24 cellular contexts compared by ENCODE assay signal in genomic region chr4:53322696-53323095, GRCh38. TPM values are rescaled to one million over a fixed set of nuclear protein-coding genes. Genes with fewer than 3 reads are reported as not detected.
A peak's percentile ranks its signal among the peaks of the same experiment; 100 is the strongest.
DNase-seq lines count a peak whose midpoint lies in the region; ATAC-seq, FAIRE-seq and TF ChIP-seq lines count a peak whose summit lies in the region.
"Had no signal": no experiment of that assay in that cellular context is flagged by ENCODE, and none has a peak within 500 bp of the region (broad histone marks: within the 10 kb centered on the region; RNA-seq: fewer than 3 reads in every experiment).

No MANE protein-coding gene starts in this region.

- peak overlapping the region; percentile 90; the same call in 1 of the 2 replicates for H3K27ac ChIP-seq in ACC112 (ENCODE audit: low read depth, low read length)
- H3K27ac ChIP-seq in endothelial cell of umbilical vein (ENCODE audit: insufficient read depth, low read depth, low read length): peak overlapping the region; percentile 10
- no peak overlapping the region for H3K27ac ChIP-seq in naive thymus-derived CD4-positive, alpha-beta T cell (ENCODE audit: low read depth, low read length)
- H3K27ac ChIP-seq: colonic mucosa, upper lobe of right lung had no signal

- H3K4me1 Mint-ChIP-seq in naive thymus-derived CD4-positive, alpha-beta T cell: peaks cover 9 to 52% (median 33%) of the 10 kb centered on the region in 7 donors
- peaks cover 20 to 39% of the 10 kb centered on the region in 2 donors for H3K4me1 Mint-ChIP-seq in natural killer cell
- H3K4me1 Mint-ChIP-seq: nephron progenitor cell had no signal

- DNase-seq in HuH-7.5 (ENCODE audit: low spot score): peak; percentile 60
- DNase-seq in endothelial cell of umbilical vein (ENCODE audit: low read depth, low spot score): peak; percentile 67
- peak in 1 of 3 donors; percentile 13 for DNase-seq in mucosa of descending colon
- no peak for DNase-seq in GM13976 (ENCODE audit: low spot score)
- no peak for DNase-seq in naive thymus-derived CD4-positive, alpha-beta T cell
- no peak for DNase-seq in natural killer cell
- DNase-seq: activated CD4-positive, alpha-beta T cell treated with anti-CD3 and anti-CD28 coated beads for 36 hours; activated naive CD4-positive, alpha-beta T cell treated with anti-CD3 and anti-CD28 coated beads for 36 hours; activated T-cell treated with anti-CD3 and anti-CD28 coated beads, Interleukin-2, amount 50 U/mL, for 48 hours; amygdala; colonic mucosa; HCEC 1CT; MG63; NCI-H1417; NCI-H524 treated with DMSO at 0.1 percent for 48 hours; nephron progenitor cell; SHP77 treated with DMSO at 0.1 percent for 48 hours; upper lobe of right lung had no signal

- dilution Hi-C loops in endothelial cell of umbilical vein (cut with MboI; ENCODE audit: extremely low pct_ligation_motif_present, low sequenced_read_pairs): no loop called here

- CTCF ChIA-PET in endothelial cell of umbilical vein (lab: Charles Lee): interaction anchor here (0.6 to 1.2 kb wide), 4 partner anchors 13 to 712 kb away, joined by 3 to 4 read pairs (median 4); no protein-coding TSS in a partner anchor
- CTCF ChIA-PET in naive thymus-derived CD4-positive, alpha-beta T cell (lab: Charles Lee): no interaction called here

- BruUV-seq in endothelial cell of umbilical vein (replicated peaks; lab: Mats Ljungman, UMichigan): no TSS peak

- no peak for TF ChIP-seq POLR2A in endothelial cell of umbilical vein (IDR thresholded peaks at IDR 0.05; ENCODE audit: low read depth, low read length)

- H3K9ac ChIP-seq in endothelial cell of umbilical vein (replicated peaks; ENCODE audit: extremely low read depth, insufficient read depth, low read length): no peak overlapping the region

- H3K4me3 ChIP-seq in ACC112 (ENCODE audit: low read depth, low read length): no peak overlapping the region
- no peak overlapping the region for H3K4me3 ChIP-seq in endothelial cell of umbilical vein (replicated peaks in 1 of 3; ENCODE audit: insufficient read depth in 1 of 3, low read depth in 1 of 3, low read length in 3 of 3)
- no peak overlapping the region for H3K4me3 ChIP-seq in mucosa of descending colon
- no peak overlapping the region for H3K4me3 ChIP-seq in naive thymus-derived CD4-positive, alpha-beta T cell (ENCODE audit: low read length)
- H3K4me3 ChIP-seq: colonic mucosa, MG63, upper lobe of right lung had no signal

- H2AFZ ChIP-seq in ACC112 (ENCODE audit: low read length, unreplicated experiment): no peak overlapping the region
- no peak overlapping the region for H2AFZ ChIP-seq in endothelial cell of umbilical vein (ENCODE audit: low read depth, low read length)

- peak overlapping the region; percentile 32 for H3K4me2 ChIP-seq in endothelial cell of umbilical vein (ENCODE audit: insufficient read depth, low read length)

- no peak overlapping the region for H3K4me3 Mint-ChIP-seq in naive thymus-derived CD4-positive, alpha-beta T cell
- H3K4me3 Mint-ChIP-seq in natural killer cell: no peak overlapping the region
- H3K4me3 Mint-ChIP-seq: activated CD4-positive, alpha-beta T cell treated with anti-CD3 and anti-CD28 coated beads for 36 hours; activated naive CD4-positive, alpha-beta T cell treated with anti-CD3 and anti-CD28 coated beads for 36 hours; CD14-positive monocyte; mesothelial cell of epicardium; nephron progenitor cell had no signal

- H3K4me1 ChIP-seq in ACC112 (ENCODE audit: control insufficient read depth, insufficient read depth, low read length, unreplicated experiment) (peaks cover 26% of the 10 kb centered on the region), endothelial cell of umbilical vein (ENCODE audit: control insufficient read depth, extremely low read depth, insufficient read depth, low read length) (peaks cover 29% of the 10 kb centered on the region), mucosa of descending colon (ENCODE audit: low read depth) (no peaks in the 10 kb centered on the region)
- H3K4me1 ChIP-seq in naive thymus-derived CD4-positive, alpha-beta T cell (ENCODE audit: control insufficient read depth in 2 of 2, insufficient read depth in 2 of 2, low read length in 2 of 2): no peaks in the 10 kb centered on the region
- H3K4me1 ChIP-seq: colonic mucosa had no signal

- no peaks in the 10 kb centered on the region for H3K9me3 ChIP-seq in endothelial cell of umbilical vein (replicated peaks; ENCODE audit: control insufficient read depth, insufficient read depth, low read length)
- H3K9me3 ChIP-seq in mucosa of descending colon: no peaks in the 10 kb centered on the region
- H3K9me3 ChIP-seq in naive thymus-derived CD4-positive, alpha-beta T cell (ENCODE audit: control insufficient read depth in 2 of 3, low read length in 3 of 3): no peaks in the 10 kb centered on the region
- H3K9me3 ChIP-seq: colonic mucosa, upper lobe of right lung had no signal

- H3K36me3 Mint-ChIP-seq in naive thymus-derived CD4-positive, alpha-beta T cell: peaks cover 6 to 30% (median 12%) of the 10 kb centered on the region in 5 donors
- H3K36me3 Mint-ChIP-seq in natural killer cell: no peaks in the 10 kb centered on the region
- H3K36me3 Mint-ChIP-seq: mesothelial cell of epicardium had no signal

- intact Hi-C loops in endothelial cell of umbilical vein (cut with micrococcal nuclease): loop anchor here (5.0 kb wide), 1 partner anchor 235 kb away; no protein-coding TSS in a partner anchor
- intact Hi-C loops in mucosa of descending colon (cut with DNase I, micrococcal nuclease): no loop called here
- intact Hi-C loops in naive thymus-derived CD4-positive, alpha-beta T cell (cut with micrococcal nuclease): no loop called here
- intact Hi-C loops in natural killer cell (cut with micrococcal nuclease): no loop called here

- H3K27me3 ChIP-seq in ACC112 (ENCODE audit: insufficient read depth, low read length) (no peaks in the 10 kb centered on the region), endothelial cell of umbilical vein (ENCODE audit: control insufficient read depth in 2 of 2, insufficient read depth in 2 of 2, low read length in 2 of 2) (no peaks in the 10 kb centered on the region)
- H3K27me3 ChIP-seq in naive thymus-derived CD4-positive, alpha-beta T cell (ENCODE audit: control insufficient read depth in 2 of 2, insufficient read depth in 2 of 2, low read length in 2 of 2): no peaks in the 10 kb centered on the region
- H3K27me3 ChIP-seq: colonic mucosa, MG63, upper lobe of right lung had no signal

- no peaks in the 10 kb centered on the region for H3K9me1 ChIP-seq in endothelial cell of umbilical vein (replicated peaks; ENCODE audit: control insufficient read depth, extremely low read depth, insufficient read depth, low read length)

- FAIRE-seq in endothelial cell of umbilical vein (lab: Jason Lieb, UNC): no peak
- FAIRE-seq: bronchial epithelial cell, D721Med had no signal

- H3K27me3 Mint-ChIP-seq in naive thymus-derived CD4-positive, alpha-beta T cell: no peaks in the 10 kb centered on the region
- H3K27me3 Mint-ChIP-seq in natural killer cell (ENCODE audit: low read depth in 2 of 2): no peaks in the 10 kb centered on the region
- H3K27me3 Mint-ChIP-seq: activated CD4-positive, alpha-beta T cell treated with anti-CD3 and anti-CD28 coated beads for 36 hours had no signal

- H3K36me3 ChIP-seq in ACC112 (ENCODE audit: insufficient read depth, low read length) (no peaks in the 10 kb centered on the region), endothelial cell of umbilical vein (ENCODE audit: control insufficient read depth in 2 of 2, extremely low read depth in 1 of 2, insufficient read depth in 2 of 2, low read length in 2 of 2) (no peaks in the 10 kb centered on the region), mucosa of descending colon (ENCODE audit: low read depth) (no peaks in the 10 kb centered on the region)
- no peaks in the 10 kb centered on the region for H3K36me3 ChIP-seq in naive thymus-derived CD4-positive, alpha-beta T cell (ENCODE audit: control insufficient read depth in 2 of 3, insufficient read depth in 3 of 3, low read length in 3 of 3)
- H3K36me3 ChIP-seq: colonic mucosa, upper lobe of right lung had no signal

- no peaks in the 10 kb centered on the region for H3K79me2 ChIP-seq in ACC112 (ENCODE audit: control insufficient read depth, insufficient read depth, low read length, unreplicated experiment)
- H3K79me2 ChIP-seq in endothelial cell of umbilical vein (ENCODE audit: control insufficient read depth, insufficient read depth, low read length): no peaks in the 10 kb centered on the region

- TF ChIP-seq CTCF in endothelial cell of umbilical vein (IDR thresholded peaks at IDR 0.05; ENCODE audit: extremely low read depth in 1 of 2, insufficient read depth in 1 of 2, low read depth in 1 of 2, low read length in 2 of 2): no peak
- TF ChIP-seq CTCF in mucosa of descending colon (IDR thresholded peaks at IDR 0.05): no peak
- no peak for TF ChIP-seq CTCF in GM13976 (IDR thresholded peaks at IDR 0.05; ENCODE audit: borderline replicate concordance, control extremely low read depth, extremely low read depth, insufficient read depth, missing control alignments)
- no peak for TF ChIP-seq CTCF in natural killer cell (IDR thresholded peaks at IDR 0.05)

- no peaks in the 10 kb centered on the region for H4K20me1 ChIP-seq in endothelial cell of umbilical vein (replicated peaks; ENCODE audit: control insufficient read depth, extremely low read depth, insufficient read depth, low read length)

- ATAC-seq in mucosa of descending colon (peak; percentile 83), natural killer cell (no peak), HG02970 (IDR thresholded peaks at IDR 0.05; ENCODE audit: low FRiP score, unreplicated experiment) (no peak)
- no peak for ATAC-seq in naive thymus-derived CD4-positive, alpha-beta T cell
- ATAC-seq: activated CD4-positive, alpha-beta T cell treated with anti-CD3 and anti-CD28 coated beads for 36 hours; upper lobe of right lung had no signal

- H3K9me3 Mint-ChIP-seq in naive thymus-derived CD4-positive, alpha-beta T cell: peaks cover 0 to 3% (median 0%) of the 10 kb centered on the region in 11 donors
- H3K9me3 Mint-ChIP-seq in natural killer cell: no peaks in the 10 kb centered on the region
- H3K9me3 Mint-ChIP-seq: activated naive CD4-positive, alpha-beta T cell treated with anti-CD3 and anti-CD28 coated beads for 36 hours; mesothelial cell of epicardium had no signal

- POLR2A ChIA-PET in endothelial cell of umbilical vein (lab: Charles Lee): no interaction called here
- POLR2A ChIA-PET in naive thymus-derived CD4-positive, alpha-beta T cell (lab: Charles Lee): no interaction called here

- no peak overlapping the region for H3K27ac Mint-ChIP-seq in naive thymus-derived CD4-positive, alpha-beta T cell
- H3K27ac Mint-ChIP-seq in natural killer cell: no peak overlapping the region
- H3K27ac Mint-ChIP-seq: activated CD4-positive, alpha-beta T cell treated with anti-CD3 and anti-CD28 coated beads for 36 hours; activated naive CD4-positive, alpha-beta T cell treated with anti-CD3 and anti-CD28 coated beads for 36 hours; CD14-positive monocyte; mesothelial cell of epicardium; nephron progenitor cell had no signal

- in situ Hi-C loops in GM13976 (cut with MboI; ENCODE audit: low sequenced_read_pairs, unreplicated experiment): no loop called here

RNA-seq across cellular contexts. Expression of gene SCFD2, which starts 43.2 kb away (rescaled TPM):
- 17.6 and 22.8 TPM in 2 replicates for total RNA-seq in endothelial cell of umbilical vein
- polyA plus RNA-seq in endothelial cell of umbilical vein: 12.3 and 14.2 TPM in 2 replicates
- 11.6 and 12.4 TPM in 2 replicates for polyA plus RNA-seq in endothelial cell of umbilical vein (2011; cell fraction: cytosol; rRNA removed)
- 15.2 and 15.7 TPM in 2 replicates for polyA plus RNA-seq in endothelial cell of umbilical vein (2011; cell fraction: nucleus; rRNA removed)
- 12.6 and 16.3 TPM in 2 replicates for polyA plus RNA-seq in endothelial cell of umbilical vein (2012)
- 38.9 and 51.2 TPM in 2 replicates for polyA minus RNA-seq in endothelial cell of umbilical vein
- 6.1 TPM for polyA minus RNA-seq in endothelial cell of umbilical vein (2011; cell fraction: cytosol; rRNA and poly(A)+ RNA removed)
- 68.9 and 71.6 TPM in 2 replicates for polyA minus RNA-seq in endothelial cell of umbilical vein (2011; cell fraction: nucleus; rRNA and poly(A)+ RNA removed)
- 10 to 100 TPM; 11.7 to 17.2 (median 16.0) TPM for total RNA-seq in mucosa of descending colon
- total RNA-seq in naive thymus-derived CD4-positive, alpha-beta T cell: 10 to 100 TPM; 13.4 to 32.8 (median 28.0) TPM
- 10 to 100 TPM; 15.9 to 20.8 TPM for polyA plus RNA-seq in naive thymus-derived CD4-positive, alpha-beta T cell
- 10 to 100 TPM; 26.4 to 29.4 (median 28.9) TPM for total RNA-seq in natural killer cell

RNA-seq across cellular contexts. Expression of gene FIP1L1, which starts 54.7 kb away (rescaled TPM):
- total RNA-seq in endothelial cell of umbilical vein: 51.9 and 52.1 TPM in 2 replicates
- 13.8 and 18.9 TPM in 2 replicates for polyA plus RNA-seq in endothelial cell of umbilical vein
- polyA plus RNA-seq in endothelial cell of umbilical vein (2011; cell fraction: cytosol; rRNA removed): 16.3 and 18.9 TPM in 2 replicates
- polyA plus RNA-seq in endothelial cell of umbilical vein (2011; cell fraction: nucleus; rRNA removed): 41.8 and 52.7 TPM in 2 replicates
- polyA plus RNA-seq in endothelial cell of umbilical vein (2012): 32.7 and 37.2 TPM in 2 replicates
- polyA minus RNA-seq in endothelial cell of umbilical vein: 32.4 and 39.8 TPM in 2 replicates
- 15.3 TPM for polyA minus RNA-seq in endothelial cell of umbilical vein (2011; cell fraction: cytosol; rRNA and poly(A)+ RNA removed)
- 63.9 and 64.7 TPM in 2 replicates for polyA minus RNA-seq in endothelial cell of umbilical vein (2011; cell fraction: nucleus; rRNA and poly(A)+ RNA removed)
- 10 to 100 TPM; 38.9 to 46.1 (median 39.9) TPM for total RNA-seq in mucosa of descending colon
- total RNA-seq in naive thymus-derived CD4-positive, alpha-beta T cell: 10 to 100 TPM; 57.1 to 91.0 (median 78.7) TPM
- polyA plus RNA-seq in naive thymus-derived CD4-positive, alpha-beta T cell: 10 to 100 TPM; 70.7 to 90.7 TPM
- total RNA-seq in natural killer cell: 10 to 100 TPM; 76.2 to 94.0 (median 85.6) TPM

Comparison
In these comparisons a context has a peak if more than half of its experiments do, and no peak if none do; other contexts are left out.
1. DNase-seq: peak in HuH-7.5 (single experiment) and endothelial cell of umbilical vein (single experiment); none in GM13976 (single experiment), naive thymus-derived CD4-positive, alpha-beta T cell (0 of 9) and natural killer cell (single experiment).